Comparison of ENCODE assay signal across 1 cellular context in genomic region chr22:24550028-24550901, GRCh38.
TF ChIP-seq lines count a peak whose summit lies in the region.

No MANE protein-coding gene starts in this region.

TF ChIP-seq in HepG2, 621 proteins besides CTCF, POLR2A, EP300 and RAD21 (continued from another document and continues in another):
- no peak for TF ChIP-seq ZNF597 (CRISPR knock-in tag; IDR thresholded peaks at IDR 0.05)
- TF ChIP-seq CSRNP2 (CRISPR knock-in tag; conservative IDR thresholded peaks at IDR 0.05; ENCODE audit: low read depth), result no peak
- TF ChIP-seq DMAP1 (CRISPR knock-in tag; IDR thresholded peaks at IDR 0.05), result peak; percentile 92
- no peak for TF ChIP-seq ZFP82 (CRISPR knock-in tag; IDR thresholded peaks at IDR 0.05; ENCODE audit: borderline replicate concordance)
- TF ChIP-seq, protein P1, sequence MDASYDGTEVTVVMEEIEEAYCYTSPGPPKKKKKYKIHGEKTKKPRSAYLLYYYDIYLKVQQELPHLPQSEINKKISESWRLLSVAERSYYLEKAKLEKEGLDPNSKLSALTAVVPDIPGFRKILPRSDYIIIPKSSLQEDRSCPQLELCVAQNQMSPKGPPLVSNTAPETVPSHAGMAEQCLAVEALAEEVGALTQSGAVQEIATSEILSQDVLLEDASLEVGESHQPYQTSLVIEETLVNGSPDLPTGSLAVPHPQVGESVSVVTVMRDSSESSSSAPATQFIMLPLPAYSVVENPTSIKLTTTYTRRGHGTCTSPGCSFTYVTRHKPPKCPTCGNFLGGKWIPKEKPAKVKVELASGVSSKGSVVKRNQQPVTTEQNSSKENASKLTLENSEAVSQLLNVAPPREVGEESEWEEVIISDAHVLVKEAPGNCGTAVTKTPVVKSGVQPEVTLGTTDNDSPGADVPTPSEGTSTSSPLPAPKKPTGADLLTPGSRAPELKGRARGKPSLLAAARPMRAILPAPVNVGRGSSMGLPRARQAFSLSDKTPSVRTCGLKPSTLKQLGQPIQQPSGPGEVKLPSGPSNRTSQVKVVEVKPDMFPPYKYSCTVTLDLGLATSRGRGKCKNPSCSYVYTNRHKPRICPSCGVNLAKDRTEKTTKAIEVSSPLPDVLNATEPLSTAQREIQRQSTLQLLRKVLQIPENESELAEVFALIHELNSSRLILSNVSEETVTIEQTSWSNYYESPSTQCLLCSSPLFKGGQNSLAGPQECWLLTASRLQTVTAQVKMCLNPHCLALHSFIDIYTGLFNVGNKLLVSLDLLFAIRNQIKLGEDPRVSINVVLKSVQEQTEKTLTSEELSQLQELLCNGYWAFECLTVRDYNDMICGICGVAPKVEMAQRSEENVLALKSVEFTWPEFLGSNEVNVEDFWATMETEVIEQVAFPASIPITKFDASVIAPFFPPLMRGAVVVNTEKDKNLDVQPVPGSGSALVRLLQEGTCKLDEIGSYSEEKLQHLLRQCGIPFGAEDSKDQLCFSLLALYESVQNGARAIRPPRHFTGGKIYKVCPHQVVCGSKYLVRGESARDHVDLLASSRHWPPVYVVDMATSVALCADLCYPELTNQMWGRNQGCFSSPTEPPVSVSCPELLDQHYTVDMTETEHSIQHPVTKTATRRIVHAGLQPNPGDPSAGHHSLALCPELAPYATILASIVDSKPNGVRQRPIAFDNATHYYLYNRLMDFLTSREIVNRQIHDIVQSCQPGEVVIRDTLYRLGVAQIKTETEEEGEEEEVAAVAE (CRISPR knock-in tag; IDR thresholded peaks at IDR 0.05; ENCODE audit: borderline replicate concordance), result no peak; the same call in 1 of the 2 replicates
- peak; percentile 53; the same call in 1 of the 2 replicates for TF ChIP-seq KMT2B (CRISPR knock-in tag; IDR thresholded peaks at IDR 0.05)
- TF ChIP-seq XBP1 (CRISPR knock-in tag; IDR thresholded peaks at IDR 0.05), result no peak
- TF ChIP-seq ZBTB42 (CRISPR knock-in tag; IDR thresholded peaks at IDR 0.05), result no peak
- 0 out of 2 replicates have a peak, but pooled peaks have one; percentile 56 for TF ChIP-seq ZNF354B (CRISPR knock-in tag; IDR thresholded peaks at IDR 0.05)
- TF ChIP-seq ZNF34 (CRISPR knock-in tag; IDR thresholded peaks at IDR 0.05; ENCODE audit: borderline replicate concordance), result no peak
- TF ChIP-seq ERF (CRISPR knock-in tag; IDR thresholded peaks at IDR 0.05), result peak; percentile 88
- peak; percentile 65 for TF ChIP-seq ZNF614 (CRISPR knock-in tag; IDR thresholded peaks at IDR 0.05; ENCODE audit: borderline replicate concordance)
- TF ChIP-seq SNAPC2 (CRISPR knock-in tag; IDR thresholded peaks at IDR 0.05), result peak; percentile 53; the same call in 1 of the 2 replicates
- TF ChIP-seq MED1 (CRISPR knock-in tag; IDR thresholded peaks at IDR 0.05), result peak; percentile 95
- TF ChIP-seq ATAD3A (CRISPR knock-in tag; IDR thresholded peaks at IDR 0.05), result no peak
- TF ChIP-seq MAFG (CRISPR knock-in tag; IDR thresholded peaks at IDR 0.05), result no peak
- TF ChIP-seq, protein P2, sequence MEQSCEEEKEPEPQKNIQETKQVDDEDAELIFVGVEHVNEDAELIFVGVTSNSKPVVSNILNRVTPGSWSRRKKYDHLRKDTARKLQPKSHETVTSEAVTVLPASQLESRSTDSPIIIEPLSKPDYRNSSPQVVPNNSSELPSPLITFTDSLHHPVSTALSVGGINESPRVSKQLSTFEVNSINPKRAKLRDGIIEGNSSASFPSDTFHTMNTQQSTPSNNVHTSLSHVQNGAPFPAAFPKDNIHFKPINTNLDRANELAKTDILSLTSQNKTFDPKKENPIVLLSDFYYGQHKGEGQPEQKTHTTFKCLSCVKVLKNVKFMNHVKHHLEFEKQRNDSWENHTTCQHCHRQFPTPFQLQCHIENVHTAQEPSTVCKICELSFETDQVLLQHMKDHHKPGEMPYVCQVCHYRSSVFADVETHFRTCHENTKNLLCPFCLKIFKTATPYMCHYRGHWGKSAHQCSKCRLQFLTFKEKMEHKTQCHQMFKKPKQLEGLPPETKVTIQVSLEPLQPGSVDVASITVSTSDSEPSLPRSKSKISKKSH (CRISPR knock-in tag; IDR thresholded peaks at IDR 0.05; ENCODE audit: borderline replicate concordance), result 0 out of 2 replicates have a peak, but pooled peaks have one; percentile 55
- TF ChIP-seq SP4 (CRISPR knock-in tag; IDR thresholded peaks at IDR 0.05), result peak; percentile 33
- TF ChIP-seq LBX2 (CRISPR knock-in tag; IDR thresholded peaks at IDR 0.05; ENCODE audit: borderline replicate concordance), result no peak
- TF ChIP-seq TBX2 (CRISPR knock-in tag; IDR thresholded peaks at IDR 0.05; ENCODE audit: borderline replicate concordance), result peak; percentile 88
- no peak for TF ChIP-seq GPN1 (CRISPR knock-in tag; IDR thresholded peaks at IDR 0.05; ENCODE audit: borderline replicate concordance)
- no peak for TF ChIP-seq PCBP1 (IDR thresholded peaks at IDR 0.05; ENCODE audit: borderline replicate concordance, low read depth, low read length)
- TF ChIP-seq SCMH1 (CRISPR knock-in tag; IDR thresholded peaks at IDR 0.05; ENCODE audit: borderline replicate concordance), result no peak
- peak; percentile 99 for TF ChIP-seq MLXIP (CRISPR knock-in tag; IDR thresholded peaks at IDR 0.05; ENCODE audit: borderline replicate concordance)
- TF ChIP-seq PHF8 (CRISPR knock-in tag; IDR thresholded peaks at IDR 0.05), result peak; percentile 39; the same call in 1 of the 2 replicates
- TF ChIP-seq PATZ1 (CRISPR knock-in tag; IDR thresholded peaks at IDR 0.05), result peak; percentile 88
- TF ChIP-seq ZNF33B (CRISPR knock-in tag; IDR thresholded peaks at IDR 0.05), result peak; percentile 73; the same call in 1 of the 2 replicates
- no peak; the same call in 1 of the 2 replicates for TF ChIP-seq RBAK (CRISPR knock-in tag; IDR thresholded peaks at IDR 0.05)
- no peak for TF ChIP-seq ZNF451 (CRISPR knock-in tag; IDR thresholded peaks at IDR 0.05)
- TF ChIP-seq CBX1 (IDR thresholded peaks at IDR 0.05; ENCODE audit: low read depth), result no peak
- TF ChIP-seq HNF1B (CRISPR knock-in tag; IDR thresholded peaks at IDR 0.05), result peak; percentile 32; the same call in 1 of the 2 replicates
- TF ChIP-seq ONECUT2 (CRISPR knock-in tag; IDR thresholded peaks at IDR 0.05), result 0 out of 2 replicates have a peak, but pooled peaks have one; percentile 26
- no peak for TF ChIP-seq GPBP1L1 (CRISPR knock-in tag; IDR thresholded peaks at IDR 0.05)
- TF ChIP-seq, protein P3, sequence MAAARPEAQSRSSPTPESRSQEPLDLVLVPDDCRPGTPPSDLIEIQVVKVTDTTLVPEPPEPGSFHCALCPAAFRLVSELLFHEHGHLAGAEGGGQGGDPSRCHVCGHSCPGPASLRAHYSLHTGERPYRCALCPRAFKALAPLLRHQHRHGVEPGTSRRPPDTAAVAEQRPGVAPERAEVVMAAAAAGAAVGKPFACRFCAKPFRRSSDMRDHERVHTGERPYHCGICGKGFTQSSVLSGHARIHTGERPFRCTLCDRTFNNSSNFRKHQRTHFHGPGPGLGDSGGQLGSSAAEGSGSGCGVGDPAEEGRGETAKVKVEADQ (CRISPR knock-in tag; IDR thresholded peaks at IDR 0.05; ENCODE audit: borderline replicate concordance), result peak; percentile 63; the same call in 1 of the 2 replicates
- TF ChIP-seq NFIC (IDR thresholded peaks at IDR 0.05; ENCODE audit: low read length), result peak; percentile 80
- TF ChIP-seq NFATC3 (CRISPR knock-in tag; IDR thresholded peaks at IDR 0.05), result no peak
- peak; percentile 61; the same call in 1 of the 2 replicates for TF ChIP-seq AKAP8 (CRISPR knock-in tag; IDR thresholded peaks at IDR 0.05)
- no peak for TF ChIP-seq NBN (conservative IDR thresholded peaks at IDR 0.05)
- no peak for TF ChIP-seq U2AF1 (optimal IDR thresholded peaks at IDR 0.05; ENCODE audit: low read depth, low read length)
- TF ChIP-seq CHCHD3 (CRISPR knock-in tag; IDR thresholded peaks at IDR 0.05), result no peak
- peak; percentile 68 for TF ChIP-seq GABPB1 (CRISPR knock-in tag; IDR thresholded peaks at IDR 0.05)
- TF ChIP-seq ZNF547 (CRISPR knock-in tag; IDR thresholded peaks at IDR 0.05), result no peak; the same call in 1 of the 2 replicates
- TF ChIP-seq FOXK2 (IDR thresholded peaks at IDR 0.05), result peak; percentile 82
- peak; percentile 28; the same call in 1 of the 2 replicates for TF ChIP-seq DNMT3B (CRISPR knock-in tag; conservative IDR thresholded peaks at IDR 0.05)
- TF ChIP-seq MEIS2 (CRISPR knock-in tag; IDR thresholded peaks at IDR 0.05), result peak; percentile 78; the same call in 1 of the 2 replicates
- peak; percentile 43; the same call in 1 of the 2 replicates for TF ChIP-seq ZNF143 (CRISPR knock-in tag; IDR thresholded peaks at IDR 0.05)
- TF ChIP-seq RNF2 (conservative IDR thresholded peaks at IDR 0.05; ENCODE audit: low read depth), result 0 out of 2 replicates have a peak, but pooled peaks have one; percentile 53
- TF ChIP-seq ZNF253 (CRISPR knock-in tag; IDR thresholded peaks at IDR 0.05; ENCODE audit: borderline replicate concordance), result no peak
- 0 out of 2 replicates have a peak, but pooled peaks have one; percentile 71 for TF ChIP-seq NCOA1 (CRISPR knock-in tag; IDR thresholded peaks at IDR 0.05)
- peak; percentile 41; the same call in 1 of the 2 replicates for TF ChIP-seq ZNF766 (CRISPR knock-in tag; IDR thresholded peaks at IDR 0.05; ENCODE audit: borderline replicate concordance)
